ENCODE assay signal across 14 cellular contexts in the genomic region with DNA sequence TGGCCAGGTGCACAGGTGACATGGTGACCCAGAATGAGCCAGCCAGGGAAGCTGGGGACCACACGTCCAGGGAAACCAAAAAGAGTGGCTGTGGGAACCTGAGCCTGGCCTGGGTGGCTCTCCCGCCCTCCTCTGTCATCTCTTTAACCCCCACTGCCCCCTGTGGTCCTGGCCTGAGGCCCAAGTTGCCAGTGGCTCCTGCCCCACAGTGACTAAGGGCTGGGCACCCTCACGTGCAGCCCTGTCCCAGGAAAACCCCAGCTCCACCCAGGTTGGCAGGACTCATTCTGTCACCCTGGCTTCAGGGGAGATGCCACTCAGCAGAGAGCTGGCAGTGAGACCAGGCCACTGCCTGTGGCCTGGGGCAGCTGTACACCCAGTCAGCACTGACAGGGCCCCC. TPM values are rescaled to one million over a fixed set of nuclear protein-coding genes. Genes with fewer than 3 reads are reported as not detected.
DNase-seq lines count a peak whose midpoint lies in the region; ATAC-seq and TF ChIP-seq lines count a peak whose summit lies in the region.
"Had no signal": no experiment of that assay in that cellular context is flagged by ENCODE, and none has a peak within 500 bp of the region (broad histone marks: within the 10 kb centered on the region; RNA-seq: fewer than 3 reads in every experiment).

No MANE protein-coding gene starts in this region.

- no peak for DNase-seq in natural killer cell treated with Interleukin-12 subunit alpha and Interleukin-12 subunit beta and Interleukin-15 and Interleukin-18, amount 100 ng/mL, for 72 hours (ENCODE audit: low spot score)
- no peak for DNase-seq in natural killer cell
- no peak for DNase-seq in ascending aorta (ENCODE audit: low spot score in 2 of 2)
- no peak for DNase-seq in activated naive CD4-positive, alpha-beta T cell treated with Interleukin-2 at 50 U/mL for 16 hours
- DNase-seq in RPMI8226 = no peak
- DNase-seq in stimulated activated naive CD8-positive, alpha-beta T cell treated with anti-CD3 and anti-CD28 coated beads, Interleukin-15, amount 100 ng/mL, for 72 hours = no peak
- DNase-seq: activated CD4-positive, alpha-beta T cell treated with anti-CD3 and anti-CD28 coated beads for 36 hours; cerebellar nuclear complex; NCI-H82; posterior cingulate gyrus; testis had no signal

- no peak for ATAC-seq in natural killer cell treated with Interleukin-12 subunit alpha and Interleukin-12 subunit beta and Interleukin-15 and Interleukin-18, amount 100 ng/mL, for 72 hours
- no peak for ATAC-seq in natural killer cell
- no peak for ATAC-seq in stimulated activated naive CD8-positive, alpha-beta T cell treated with anti-CD3 and anti-CD28 coated beads, Interleukin-15, amount 100 ng/mL, for 72 hours
- no peak for ATAC-seq in HG02798 (IDR thresholded peaks at IDR 0.05; ENCODE audit: poor library complexity, unreplicated experiment)
- ATAC-seq: activated CD4-positive, alpha-beta T cell treated with anti-CD3 and anti-CD28 coated beads for 36 hours had no signal

- H3K27ac ChIP-seq in ascending aorta = peak overlapping the region; percentile 5 to 41
- H3K27ac ChIP-seq: testis had no signal

- H3K9ac ChIP-seq in mucosa of stomach (ENCODE audit: low read length) = peak overlapping the region; percentile 15

- H3K27me3 ChIP-seq in ascending aorta = no peaks in the 10 kb centered on the region
- H3K27me3 ChIP-seq in mucosa of stomach (ENCODE audit: control insufficient read depth, insufficient read depth, low read length) = no peaks in the 10 kb centered on the region
- H3K27me3 ChIP-seq: testis had no signal

- H3K9me3 Mint-ChIP-seq in natural killer cell treated with Interleukin-12 subunit alpha and Interleukin-12 subunit beta and Interleukin-15 and Interleukin-18, amount 100 ng/mL, for 72 hours = no peaks in the 10 kb centered on the region
- H3K9me3 Mint-ChIP-seq in natural killer cell = no peaks in the 10 kb centered on the region
- H3K9me3 Mint-ChIP-seq in stimulated activated naive CD8-positive, alpha-beta T cell treated with anti-CD3 and anti-CD28 coated beads, Interleukin-15, amount 100 ng/mL, for 72 hours = no peaks in the 10 kb centered on the region
- H3K9me3 Mint-ChIP-seq: T-helper 2 cell treated with Interferon-gamma antibody and Interleukin-4, amounts not matched to agents 5 μg/mL and 100 μg/mL, for 36 hours had no signal

- no peak for TF ChIP-seq CTCF in natural killer cell (IDR thresholded peaks at IDR 0.05)
- TF ChIP-seq CTCF in ascending aorta (IDR thresholded peaks at IDR 0.05) = no peak

- H3K9me3 ChIP-seq in ascending aorta (no peaks in the 10 kb centered on the region), mucosa of stomach (ENCODE audit: control insufficient read depth, low read length) (no peaks in the 10 kb centered on the region)
- H3K9me3 ChIP-seq: testis had no signal

- H3K36me3 ChIP-seq in ascending aorta = peaks cover 10 to 23% of the 10 kb centered on the region in 2 donors
- H3K36me3 ChIP-seq in mucosa of stomach (ENCODE audit: control insufficient read depth, insufficient read depth, low read length) = peaks cover 4% of the 10 kb centered on the region

- peaks cover 17 to 49% of the 10 kb centered on the region in 2 donors for H3K4me1 ChIP-seq in ascending aorta
- H3K4me1 ChIP-seq in mucosa of stomach (ENCODE audit: control insufficient read depth, insufficient read depth, low read length) = peaks cover 50% of the 10 kb centered on the region

- peaks cover 22 to 42% of the 10 kb centered on the region in 2 donors for H3K4me1 Mint-ChIP-seq in natural killer cell treated with Interleukin-12 subunit alpha and Interleukin-12 subunit beta and Interleukin-15 and Interleukin-18, amount 100 ng/mL, for 72 hours (ENCODE audit: low read depth in 2 of 2)
- peaks cover 20 to 42% of the 10 kb centered on the region in 2 donors for H3K4me1 Mint-ChIP-seq in natural killer cell
- peaks cover 48% of the 10 kb centered on the region for H3K4me1 Mint-ChIP-seq in stimulated activated naive CD8-positive, alpha-beta T cell treated with anti-CD3 and anti-CD28 coated beads, Interleukin-15, amount 100 ng/mL, for 72 hours

- H3K4me3 Mint-ChIP-seq in natural killer cell treated with Interleukin-12 subunit alpha and Interleukin-12 subunit beta and Interleukin-15 and Interleukin-18, amount 100 ng/mL, for 72 hours = no peak overlapping the region
- no peak overlapping the region for H3K4me3 Mint-ChIP-seq in natural killer cell
- H3K4me3 Mint-ChIP-seq in stimulated activated naive CD8-positive, alpha-beta T cell treated with anti-CD3 and anti-CD28 coated beads, Interleukin-15, amount 100 ng/mL, for 72 hours = no peak overlapping the region
- H3K4me3 Mint-ChIP-seq: activated CD4-positive, alpha-beta T cell treated with anti-CD3 and anti-CD28 coated beads for 36 hours; T-helper 2 cell treated with Interferon-gamma antibody and Interleukin-4, amounts not matched to agents 5 μg/mL and 100 μg/mL, for 36 hours had no signal

- no peaks in the 10 kb centered on the region for H3K36me3 Mint-ChIP-seq in natural killer cell treated with Interleukin-12 subunit alpha and Interleukin-12 subunit beta and Interleukin-15 and Interleukin-18, amount 100 ng/mL, for 72 hours
- no peaks in the 10 kb centered on the region for H3K36me3 Mint-ChIP-seq in natural killer cell

- H3K27ac Mint-ChIP-seq in natural killer cell treated with Interleukin-12 subunit alpha and Interleukin-12 subunit beta and Interleukin-15 and Interleukin-18, amount 100 ng/mL, for 72 hours = peak overlapping the region; percentile 40 to 70
- H3K27ac Mint-ChIP-seq in natural killer cell = peak overlapping the region in 1 of 2 donors; percentile 73
- no peak overlapping the region for H3K27ac Mint-ChIP-seq in stimulated activated naive CD8-positive, alpha-beta T cell treated with anti-CD3 and anti-CD28 coated beads, Interleukin-15, amount 100 ng/mL, for 72 hours

- intact Hi-C loops in natural killer cell (cut with micrococcal nuclease) (loop anchor here (5.0 kb wide), 1 partner anchor 379 kb away; no protein-coding TSS in a partner anchor), ascending aorta (cut with DNase I) (no loop called here)

- H3K27me3 Mint-ChIP-seq in natural killer cell treated with Interleukin-12 subunit alpha and Interleukin-12 subunit beta and Interleukin-15 and Interleukin-18, amount 100 ng/mL, for 72 hours = no peaks in the 10 kb centered on the region
- H3K27me3 Mint-ChIP-seq in natural killer cell (ENCODE audit: low read depth in 2 of 2) = no peaks in the 10 kb centered on the region
- no peaks in the 10 kb centered on the region for H3K27me3 Mint-ChIP-seq in stimulated activated naive CD8-positive, alpha-beta T cell treated with anti-CD3 and anti-CD28 coated beads, Interleukin-15, amount 100 ng/mL, for 72 hours
- H3K27me3 Mint-ChIP-seq: activated CD4-positive, alpha-beta T cell treated with anti-CD3 and anti-CD28 coated beads for 36 hours had no signal

- no peak overlapping the region for H3K4me3 ChIP-seq in ascending aorta
- H3K4me3 ChIP-seq in mucosa of stomach (ENCODE audit: low read length) = no peak overlapping the region
- H3K4me3 ChIP-seq: testis had no signal

RNA-seq across cellular contexts. Expression of a gene that starts 30.6 kb away (rescaled TPM):
- total RNA-seq in natural killer cell treated with Interleukin-12 subunit alpha and Interleukin-12 subunit beta and Interleukin-15 and Interleukin-18, amount 100 ng/mL, for 72 hours = 10 to 100 TPM; 19.0 to 25.6 TPM
- 10 to 100 TPM; 39.7 to 53.6 (median 40.1) TPM for total RNA-seq in natural killer cell
- 93.1 TPM for total RNA-seq in ascending aorta

RNA-seq across cellular contexts. Expression of a gene that starts 49.3 kb away (rescaled TPM):
- 100 to 1,000 TPM; 112 to 271 TPM for total RNA-seq in natural killer cell treated with Interleukin-12 subunit alpha and Interleukin-12 subunit beta and Interleukin-15 and Interleukin-18, amount 100 ng/mL, for 72 hours
- total RNA-seq in natural killer cell (100 to 1,000 TPM; 137 to 169 (median 158) TPM), ascending aorta (233 TPM)

RNA-seq across cellular contexts. Expression of a gene that starts 53.4 kb away (rescaled TPM):
- 10 to 100 TPM; 52.3 to 75.2 TPM for total RNA-seq in natural killer cell treated with Interleukin-12 subunit alpha and Interleukin-12 subunit beta and Interleukin-15 and Interleukin-18, amount 100 ng/mL, for 72 hours
- total RNA-seq in natural killer cell = 10 to 100 TPM; 61.1 to 64.3 (median 63.8) TPM
- total RNA-seq in ascending aorta = 30.5 TPM

Comparison
In these comparisons a context has a peak if more than half of its experiments do, and no peak if none do; other contexts are left out.
1. H3K27ac Mint-ChIP-seq: peak in natural killer cell treated with Interleukin-12 subunit alpha and Interleukin-12 subunit beta and Interleukin-15 and Interleukin-18, amount 100 ng/mL, for 72 hours (2 of 2); none in stimulated activated naive CD8-positive, alpha-beta T cell treated with anti-CD3 and anti-CD28 coated beads, Interleukin-15, amount 100 ng/mL, for 72 hours (0 of 2).